Comparison of ENCODE assay signal across 1 cellular context in the genomic region with DNA sequence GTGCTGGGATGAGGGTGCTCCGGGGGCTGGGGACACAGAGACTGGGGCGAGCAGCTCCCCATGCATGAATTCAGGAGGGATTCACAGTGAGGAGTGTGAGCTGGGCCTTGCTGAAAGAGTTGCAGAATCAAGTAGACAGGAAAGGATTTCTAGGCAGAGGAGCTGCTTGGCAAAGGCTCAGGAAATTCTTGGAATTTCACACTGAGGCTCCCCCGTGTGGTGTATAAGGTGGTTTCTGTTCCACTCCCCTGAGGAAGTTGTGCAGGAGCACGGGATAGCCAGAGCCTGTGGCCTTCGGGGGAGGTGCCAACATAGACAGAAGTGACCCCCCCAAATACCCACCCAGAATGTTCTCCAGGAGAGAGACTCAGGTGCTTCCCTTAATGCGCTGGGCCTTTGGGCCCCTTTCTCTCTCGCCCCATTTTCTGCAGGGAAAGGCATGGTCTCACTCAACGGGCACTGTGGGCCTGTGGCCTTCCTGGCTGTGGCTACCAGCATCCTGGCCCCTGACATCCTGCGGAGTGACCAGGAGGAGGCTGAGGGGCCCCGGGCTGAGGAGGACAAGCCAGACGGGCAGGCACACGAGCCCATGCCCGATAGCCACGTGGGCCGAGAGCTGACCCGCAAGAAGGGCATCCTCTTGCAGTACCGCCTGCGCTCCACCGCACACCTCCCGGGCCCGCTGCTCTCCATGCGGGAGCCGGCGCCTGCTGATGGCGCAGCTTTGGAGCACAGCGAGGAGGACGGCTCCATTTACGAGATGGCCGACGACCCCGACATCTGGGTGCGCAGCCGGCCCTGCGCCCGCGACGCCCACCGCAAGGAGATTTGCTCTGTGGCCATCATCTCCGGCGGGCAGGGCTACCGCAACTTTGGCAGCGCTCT.
TF ChIP-seq lines count a peak whose summit lies in the region.

No MANE protein-coding gene starts in this region.

TF ChIP-seq in WTC11, 78 proteins besides CTCF, POLR2A, EP300 and RAD21 (continued from another document):
- TF ChIP-seq, protein P1, sequence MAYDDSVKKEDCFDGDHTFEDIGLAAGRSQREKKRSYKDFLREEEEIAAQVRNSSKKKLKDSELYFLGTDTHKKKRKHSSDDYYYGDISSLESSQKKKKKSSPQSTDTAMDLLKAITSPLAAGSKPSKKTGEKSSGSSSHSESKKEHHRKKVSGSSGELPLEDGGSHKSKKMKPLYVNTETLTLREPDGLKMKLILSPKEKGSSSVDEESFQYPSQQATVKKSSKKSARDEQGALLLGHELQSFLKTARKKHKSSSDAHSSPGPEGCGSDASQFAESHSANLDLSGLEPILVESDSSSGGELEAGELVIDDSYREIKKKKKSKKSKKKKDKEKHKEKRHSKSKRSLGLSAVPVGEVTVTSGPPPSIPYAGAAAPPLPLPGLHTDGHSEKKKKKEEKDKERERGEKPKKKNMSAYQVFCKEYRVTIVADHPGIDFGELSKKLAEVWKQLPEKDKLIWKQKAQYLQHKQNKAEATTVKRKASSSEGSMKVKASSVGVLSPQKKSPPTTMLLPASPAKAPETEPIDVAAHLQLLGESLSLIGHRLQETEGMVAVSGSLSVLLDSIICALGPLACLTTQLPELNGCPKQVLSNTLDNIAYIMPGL (CRISPR knock-in tag; IDR thresholded peaks at IDR 0.05): no peak
- TF ChIP-seq NFE2L1 (CRISPR knock-in tag; IDR thresholded peaks at IDR 0.05) (no peak), NR3C1 (CRISPR knock-in tag; conservative IDR thresholded peaks at IDR 0.05; ENCODE audit: low read depth) (no peak), OVOL2 (CRISPR knock-in tag; IDR thresholded peaks at IDR 0.05; ENCODE audit: borderline replicate concordance) (no peak), ZBTB21 (CRISPR knock-in tag; IDR thresholded peaks at IDR 0.05; ENCODE audit: borderline replicate concordance) (no peak), RELA (CRISPR knock-in tag; IDR thresholded peaks at IDR 0.05; ENCODE audit: borderline replicate concordance) (no peak)
- TF ChIP-seq, protein P2, sequence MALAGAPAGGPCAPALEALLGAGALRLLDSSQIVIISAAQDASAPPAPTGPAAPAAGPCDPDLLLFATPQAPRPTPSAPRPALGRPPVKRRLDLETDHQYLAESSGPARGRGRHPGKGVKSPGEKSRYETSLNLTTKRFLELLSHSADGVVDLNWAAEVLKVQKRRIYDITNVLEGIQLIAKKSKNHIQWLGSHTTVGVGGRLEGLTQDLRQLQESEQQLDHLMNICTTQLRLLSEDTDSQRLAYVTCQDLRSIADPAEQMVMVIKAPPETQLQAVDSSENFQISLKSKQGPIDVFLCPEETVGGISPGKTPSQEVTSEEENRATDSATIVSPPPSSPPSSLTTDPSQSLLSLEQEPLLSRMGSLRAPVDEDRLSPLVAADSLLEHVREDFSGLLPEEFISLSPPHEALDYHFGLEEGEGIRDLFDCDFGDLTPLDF (CRISPR knock-in tag; IDR thresholded peaks at IDR 0.05): no peak
- TF ChIP-seq, protein P3, sequence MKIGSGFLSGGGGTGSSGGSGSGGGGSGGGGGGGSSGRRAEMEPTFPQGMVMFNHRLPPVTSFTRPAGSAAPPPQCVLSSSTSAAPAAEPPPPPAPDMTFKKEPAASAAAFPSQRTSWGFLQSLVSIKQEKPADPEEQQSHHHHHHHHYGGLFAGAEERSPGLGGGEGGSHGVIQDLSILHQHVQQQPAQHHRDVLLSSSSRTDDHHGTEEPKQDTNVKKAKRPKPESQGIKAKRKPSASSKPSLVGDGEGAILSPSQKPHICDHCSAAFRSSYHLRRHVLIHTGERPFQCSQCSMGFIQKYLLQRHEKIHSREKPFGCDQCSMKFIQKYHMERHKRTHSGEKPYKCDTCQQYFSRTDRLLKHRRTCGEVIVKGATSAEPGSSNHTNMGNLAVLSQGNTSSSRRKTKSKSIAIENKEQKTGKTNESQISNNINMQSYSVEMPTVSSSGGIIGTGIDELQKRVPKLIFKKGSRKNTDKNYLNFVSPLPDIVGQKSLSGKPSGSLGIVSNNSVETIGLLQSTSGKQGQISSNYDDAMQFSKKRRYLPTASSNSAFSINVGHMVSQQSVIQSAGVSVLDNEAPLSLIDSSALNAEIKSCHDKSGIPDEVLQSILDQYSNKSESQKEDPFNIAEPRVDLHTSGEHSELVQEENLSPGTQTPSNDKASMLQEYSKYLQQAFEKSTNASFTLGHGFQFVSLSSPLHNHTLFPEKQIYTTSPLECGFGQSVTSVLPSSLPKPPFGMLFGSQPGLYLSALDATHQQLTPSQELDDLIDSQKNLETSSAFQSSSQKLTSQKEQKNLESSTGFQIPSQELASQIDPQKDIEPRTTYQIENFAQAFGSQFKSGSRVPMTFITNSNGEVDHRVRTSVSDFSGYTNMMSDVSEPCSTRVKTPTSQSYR (CRISPR knock-in tag; IDR thresholded peaks at IDR 0.05): no peak
- TF ChIP-seq, protein P4, sequence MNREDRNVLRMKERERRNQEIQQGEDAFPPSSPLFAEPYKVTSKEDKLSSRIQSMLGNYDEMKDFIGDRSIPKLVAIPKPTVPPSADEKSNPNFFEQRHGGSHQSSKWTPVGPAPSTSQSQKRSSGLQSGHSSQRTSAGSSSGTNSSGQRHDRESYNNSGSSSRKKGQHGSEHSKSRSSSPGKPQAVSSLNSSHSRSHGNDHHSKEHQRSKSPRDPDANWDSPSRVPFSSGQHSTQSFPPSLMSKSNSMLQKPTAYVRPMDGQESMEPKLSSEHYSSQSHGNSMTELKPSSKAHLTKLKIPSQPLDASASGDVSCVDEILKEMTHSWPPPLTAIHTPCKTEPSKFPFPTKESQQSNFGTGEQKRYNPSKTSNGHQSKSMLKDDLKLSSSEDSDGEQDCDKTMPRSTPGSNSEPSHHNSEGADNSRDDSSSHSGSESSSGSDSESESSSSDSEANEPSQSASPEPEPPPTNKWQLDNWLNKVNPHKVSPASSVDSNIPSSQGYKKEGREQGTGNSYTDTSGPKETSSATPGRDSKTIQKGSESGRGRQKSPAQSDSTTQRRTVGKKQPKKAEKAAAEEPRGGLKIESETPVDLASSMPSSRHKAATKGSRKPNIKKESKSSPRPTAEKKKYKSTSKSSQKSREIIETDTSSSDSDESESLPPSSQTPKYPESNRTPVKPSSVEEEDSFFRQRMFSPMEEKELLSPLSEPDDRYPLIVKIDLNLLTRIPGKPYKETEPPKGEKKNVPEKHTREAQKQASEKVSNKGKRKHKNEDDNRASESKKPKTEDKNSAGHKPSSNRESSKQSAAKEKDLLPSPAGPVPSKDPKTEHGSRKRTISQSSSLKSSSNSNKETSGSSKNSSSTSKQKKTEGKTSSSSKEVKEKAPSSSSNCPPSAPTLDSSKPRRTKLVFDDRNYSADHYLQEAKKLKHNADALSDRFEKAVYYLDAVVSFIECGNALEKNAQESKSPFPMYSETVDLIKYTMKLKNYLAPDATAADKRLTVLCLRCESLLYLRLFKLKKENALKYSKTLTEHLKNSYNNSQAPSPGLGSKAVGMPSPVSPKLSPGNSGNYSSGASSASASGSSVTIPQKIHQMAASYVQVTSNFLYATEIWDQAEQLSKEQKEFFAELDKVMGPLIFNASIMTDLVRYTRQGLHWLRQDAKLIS (CRISPR knock-in tag; IDR thresholded peaks at IDR 0.05; ENCODE audit: borderline replicate concordance): no peak
TF ChIP-seq in WTC11: peak in this region for 0.
